Comparison of ENCODE assay signal across 1 cellular context in genomic region chr18:6401687-6402086, GRCh38.
TF ChIP-seq lines count a peak whose summit lies in the region.

No MANE protein-coding gene starts in this region.

TF ChIP-seq in IMR-90, 13 proteins besides CTCF, POLR2A, EP300 and RAD21:
- TF ChIP-seq ELK1 (IDR thresholded peaks at IDR 0.05; ENCODE audit: borderline replicate concordance, low read depth, low read length), result no peak
- no peak for TF ChIP-seq FOS (IDR thresholded peaks at IDR 0.05; ENCODE audit: low read depth, low read length)
- TF ChIP-seq RFX5 (IDR thresholded peaks at IDR 0.05; ENCODE audit: low read depth, low read length), result no peak
- no peak for TF ChIP-seq MAFK (IDR thresholded peaks at IDR 0.05; ENCODE audit: low read depth, low read length)
- no peak for TF ChIP-seq BHLHE40 (IDR thresholded peaks at IDR 0.05; ENCODE audit: low read depth, low read length)
- TF ChIP-seq MAZ (IDR thresholded peaks at IDR 0.05; ENCODE audit: borderline replicate concordance, low read depth, low read length), result no peak
- TF ChIP-seq CEBPB (IDR thresholded peaks at IDR 0.05; ENCODE audit: low read depth, low read length), result no peak
- TF ChIP-seq MXI1 (IDR thresholded peaks at IDR 0.05; ENCODE audit: borderline replicate concordance, low read depth, low read length), result no peak
- TF ChIP-seq NFE2L2 (IDR thresholded peaks at IDR 0.05; ENCODE audit: low read depth, low read length), result no peak
- no peak; the same call in 1 of the 2 replicates for TF ChIP-seq SMC3 (IDR thresholded peaks at IDR 0.05; ENCODE audit: low read depth, low read length)
- TF ChIP-seq USF2 (IDR thresholded peaks at IDR 0.05; ENCODE audit: low read depth, low read length), result no peak
TF ChIP-seq in IMR-90: peak in this region for 0.
